14 cellular contexts compared by ENCODE assay signal in the genomic region with DNA sequence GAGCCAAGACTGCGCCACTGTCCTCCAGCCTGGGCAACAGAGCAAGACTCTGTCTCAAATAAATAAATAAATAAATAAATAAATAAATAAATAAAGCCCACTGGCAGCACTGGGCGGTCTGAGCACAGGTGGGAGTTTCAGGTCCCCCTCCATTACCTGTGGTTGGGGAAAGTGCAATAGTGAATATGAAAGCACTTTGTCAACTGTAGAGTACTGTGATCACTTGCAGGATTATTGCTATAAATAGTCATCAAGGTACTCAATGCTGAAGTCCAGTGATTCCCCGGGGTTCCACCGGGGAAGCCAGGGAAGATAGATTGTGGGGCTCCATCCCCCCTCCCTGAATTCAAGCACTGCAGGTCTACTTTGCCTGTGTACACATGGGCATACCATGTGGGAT. TPM values are rescaled to one million over a fixed set of nuclear protein-coding genes. Genes with fewer than 3 reads are reported as not detected.
DNase-seq lines count a peak whose midpoint lies in the region; ATAC-seq and TF ChIP-seq lines count a peak whose summit lies in the region.
"Had no signal": no experiment of that assay in that cellular context is flagged by ENCODE, and none has a peak within 500 bp of the region (broad histone marks: within the 10 kb centered on the region; RNA-seq: fewer than 3 reads in every experiment).

No MANE protein-coding gene starts in this region.

- CTCF ChIA-PET in OCI-LY7 (lab: Charles Lee; ENCODE audit: unreplicated experiment), result no interaction called here
- CTCF ChIA-PET in PC-3 (lab: Charles Lee), result no interaction called here

- DNase-seq in OCI-LY7 (ENCODE audit: low spot score), result peak; percentile 26
- DNase-seq in anterior cingulate cortex (lab: John Stamatoyannopoulos, UW), result no peak
- no peak for DNase-seq in NCI-H2227 treated with DMSO at 0.1 percent for 48 hours (lab: John Stamatoyannopoulos, UW)
- no peak for DNase-seq in PC-3
- no peak for DNase-seq in mucosa of gallbladder (ENCODE audit: low spot score)
- DNase-seq: activated effector memory CD4-positive, alpha-beta T cell treated with Interleukin-2 at 50 U/mL for 16 hours; NCI-H2081; PC-9 had no signal

- H3K4me1 ChIP-seq in OCI-LY7 (ENCODE audit: insufficient read depth, low read length, poor library complexity, severe bottlenecking) (peaks cover 37% of the 10 kb centered on the region), PC-3 (ENCODE audit: insufficient read depth, low read length) (no peaks in the 10 kb centered on the region)
- H3K4me1 ChIP-seq: vagina had no signal

- peak overlapping the region; percentile 28 for H3K27ac ChIP-seq in OCI-LY7 (ENCODE audit: low read depth, low read length, poor library complexity, severe bottlenecking)
- H3K27ac ChIP-seq in PC-3 (ENCODE audit: low read length), result no peak overlapping the region
- H3K27ac ChIP-seq: PC-9, right atrium auricular region, vagina had no signal

- intact Hi-C loops in OCI-LY7 (cut with micrococcal nuclease; ENCODE audit: unreplicated experiment), result no loop called here
- intact Hi-C loops in PC-3 (cut with micrococcal nuclease), result no loop called here

- ATAC-seq in GM18499 (IDR thresholded peaks at IDR 0.05; ENCODE audit: insufficient read depth, unreplicated experiment) (peak; percentile 53), GM19351 (IDR thresholded peaks at IDR 0.05; ENCODE audit: unreplicated experiment) (peak; percentile 74), HG02763 (IDR thresholded peaks at IDR 0.05; ENCODE audit: unreplicated experiment) (peak; percentile 44), PC-3 (no peak)
- ATAC-seq: K562 had no signal

- TF ChIP-seq CTCF in OCI-LY7 (conservative IDR thresholded peaks at IDR 0.05; ENCODE audit: low read length) (no peak), PC-3 (conservative IDR thresholded peaks at IDR 0.05; ENCODE audit: low read depth, low read length) (no peak)

- no peaks in the 10 kb centered on the region for H4K20me1 ChIP-seq in OCI-LY7 (ENCODE audit: insufficient read depth, low read length)
- no peaks in the 10 kb centered on the region for H4K20me1 ChIP-seq in PC-3 (ENCODE audit: low read length)

- no peaks in the 10 kb centered on the region for H3K27me3 ChIP-seq in PC-3 (ENCODE audit: low read length)
- H3K27me3 ChIP-seq: right atrium auricular region, vagina had no signal

- H3K36me3 ChIP-seq in OCI-LY7 (ENCODE audit: insufficient read depth, low read length) (peaks cover 97% of the 10 kb centered on the region), PC-3 (ENCODE audit: low read depth, low read length) (no peaks in the 10 kb centered on the region)
- H3K36me3 ChIP-seq: right atrium auricular region had no signal

- POLR2A ChIA-PET in OCI-LY7 (lab: Charles Lee), result no interaction called here
- POLR2A ChIA-PET in PC-3 (lab: Charles Lee; ENCODE audit: unreplicated experiment), result no interaction called here

- no peak overlapping the region for H3K9ac ChIP-seq in PC-3 (ENCODE audit: low read length)

- H3K79me2 ChIP-seq in OCI-LY7 (ENCODE audit: insufficient read depth, low read depth, low read length), result peaks cover 2% of the 10 kb centered on the region; the same call in 1 of the 2 replicates
- no peaks in the 10 kb centered on the region for H3K79me2 ChIP-seq in PC-3 (ENCODE audit: low read length)

- H2AFZ ChIP-seq in OCI-LY7 (ENCODE audit: low read length) (no peak overlapping the region), PC-3 (ENCODE audit: low read length) (no peak overlapping the region)
- H2AFZ ChIP-seq: PC-9 had no signal

- no TSS peak for BruUV-seq in OCI-LY7 (replicated peaks; lab: Mats Ljungman, UMichigan)
- no TSS peak for BruUV-seq in PC-3 (replicated peaks; lab: Mats Ljungman, UMichigan)

- no peak overlapping the region for H3K4me3 ChIP-seq in OCI-LY7 (ENCODE audit: low read depth, low read length, poor library complexity, severe bottlenecking)
- H3K4me3 ChIP-seq in PC-3 (ENCODE audit: low read length), result no peak overlapping the region
- H3K4me3 ChIP-seq: K562, PC-9, right atrium auricular region, vagina had no signal

- no peaks in the 10 kb centered on the region for H3K9me3 ChIP-seq in OCI-LY7 (ENCODE audit: low read length)
- H3K9me3 ChIP-seq in PC-3 (ENCODE audit: low read length), result no peaks in the 10 kb centered on the region
- H3K9me3 ChIP-seq: right atrium auricular region, vagina had no signal

- H3K4me2 ChIP-seq in OCI-LY7 (ENCODE audit: low read length) (no peak overlapping the region), PC-3 (ENCODE audit: low read length) (no peak overlapping the region)
- H3K4me2 ChIP-seq: PC-9 had no signal

- H3F3A ChIP-seq in PC-3 (ENCODE audit: low read length, unreplicated experiment), result no peaks in the 10 kb centered on the region

- H3K9me2 ChIP-seq in OCI-LY7 (ENCODE audit: insufficient read depth, low read length) (no peaks in the 10 kb centered on the region), PC-3 (replicated peaks; ENCODE audit: low read length) (no peaks in the 10 kb centered on the region)

RNA-seq across cellular contexts. Expression of a gene that starts 42.7 kb away (rescaled TPM):
- total RNA-seq in OCI-LY7 (2014; rRNA removed; shearing (Covaris generic)), result 44.7 and 44.8 TPM in 2 replicates
- total RNA-seq in OCI-LY7 (2022) (14.4 and 25.7 TPM in 2 replicates), PC-3 (2014; rRNA removed) (14.5 and 18.1 TPM in 2 replicates), mucosa of gallbladder (16.1 TPM)
